ENCODE assay signal across 30 cellular contexts in the genomic region with DNA sequence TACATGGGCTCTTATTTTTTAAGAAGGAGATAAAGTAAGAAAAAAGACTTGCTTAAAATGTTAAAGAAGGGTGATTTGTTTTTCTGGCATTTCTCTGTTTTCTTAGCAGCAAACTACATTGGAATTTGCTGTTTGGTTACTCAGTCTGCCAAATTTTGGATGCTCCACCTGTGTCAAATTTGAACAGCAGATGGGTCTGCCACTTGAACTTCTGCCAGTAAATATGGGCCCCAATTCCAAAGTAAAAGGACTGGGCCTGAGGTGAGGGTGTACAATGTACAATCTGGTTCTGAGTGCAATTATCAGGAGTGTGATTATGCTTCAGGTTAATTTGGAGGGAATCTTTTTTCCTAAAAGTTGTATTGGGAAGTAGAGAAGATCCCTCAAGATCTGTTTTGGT.
"Had no signal": no experiment of that assay in that cellular context is flagged by ENCODE, and none has a peak within 500 bp of the region (broad histone marks: within the 10 kb centered on the region; RNA-seq: fewer than 3 reads in every experiment).

No MANE protein-coding gene starts in this region.

- H3K27ac Mint-ChIP-seq: effector memory CD8-positive, alpha-beta T cell; mesothelial cell of epicardium; naive thymus-derived CD4-positive, alpha-beta T cell; nephron; neural progenitor cell; stimulated activated naive CD8-positive, alpha-beta T cell treated with anti-CD3 and anti-CD28 coated beads, Interleukin-15, amount 100 ng/mL, for 72 hours had no signal

- H3K4me3 ChIP-seq: esophagus squamous epithelium, heart right ventricle, left lung, mucosa of descending colon, neural progenitor cell, prostate gland, right atrium auricular region, smooth muscle cell, suprapubic skin, transverse colon, upper lobe of right lung, vagina had no signal

- H3K36me3 ChIP-seq: esophagus squamous epithelium, heart right ventricle, left lung, neural progenitor cell, prostate gland, right atrium auricular region, suprapubic skin, transverse colon, upper lobe of right lung, vagina had no signal

- H3K27me3 Mint-ChIP-seq: effector memory CD8-positive, alpha-beta T cell; naive thymus-derived CD4-positive, alpha-beta T cell; stimulated activated naive CD8-positive, alpha-beta T cell treated with anti-CD3 and anti-CD28 coated beads, Interleukin-15, amount 100 ng/mL, for 72 hours had no signal

- H3K4me1 Mint-ChIP-seq: naive thymus-derived CD4-positive, alpha-beta T cell; neural progenitor cell; stimulated activated naive CD8-positive, alpha-beta T cell treated with anti-CD3 and anti-CD28 coated beads, Interleukin-15, amount 100 ng/mL, for 72 hours had no signal

- H2AFZ ChIP-seq: neural progenitor cell, parathyroid adenoma had no signal

- H3K27me3 ChIP-seq: esophagus squamous epithelium, heart right ventricle, left lung, neural progenitor cell, right atrium auricular region, suprapubic skin, transverse colon, upper lobe of right lung, vagina had no signal

- H3K79me2 ChIP-seq: parathyroid adenoma had no signal

- H3K27ac ChIP-seq: esophagus squamous epithelium, heart right ventricle, left lung, neural progenitor cell, parathyroid adenoma, prostate gland, right atrium auricular region, suprapubic skin, transverse colon, upper lobe of right lung, vagina had no signal

- H3K4me1 ChIP-seq: esophagus squamous epithelium, heart right ventricle, neural progenitor cell, parathyroid adenoma, prostate gland, right atrium auricular region, suprapubic skin, transverse colon, upper lobe of right lung had no signal

- H3K9me3 Mint-ChIP-seq: nephron, neural progenitor cell had no signal

- ATAC-seq: effector memory CD8-positive, alpha-beta T cell; heart right ventricle; left cardiac atrium; left lung; mucosa of descending colon; naive thymus-derived CD4-positive, alpha-beta T cell; sciatic nerve; stimulated activated naive CD8-positive, alpha-beta T cell treated with anti-CD3 and anti-CD28 coated beads, Interleukin-15, amount 100 ng/mL, for 72 hours; upper lobe of right lung had no signal

- H3K36me3 Mint-ChIP-seq: mesothelial cell of epicardium; naive thymus-derived CD4-positive, alpha-beta T cell; neural progenitor cell had no signal

- H3K4me3 Mint-ChIP-seq: effector memory CD8-positive, alpha-beta T cell; mesothelial cell of epicardium; naive thymus-derived CD4-positive, alpha-beta T cell; nephron; neural progenitor cell; stimulated activated naive CD8-positive, alpha-beta T cell treated with anti-CD3 and anti-CD28 coated beads, Interleukin-15, amount 100 ng/mL, for 72 hours had no signal

- DNase-seq: effector memory CD8-positive, alpha-beta T cell; erythroblast; esophagus squamous epithelium; foreskin melanocyte; glutamatergic neuron; heart right ventricle; hippocampal formation; left cardiac atrium; left lung; mesenchymal stem cell; mucosa of descending colon; naive thymus-derived CD4-positive, alpha-beta T cell; stimulated activated CD4-positive, alpha-beta T cell treated with anti-CD3 and anti-CD28 coated beads, Interleukin-12 subunit alpha, Interleukin-12 subunit beta, amount 100 ng/mL, for 4 hours; stimulated activated CD4-positive, alpha-beta T cell treated with anti-CD3 and anti-CD28 coated beads, Interleukin-1b, Interleukin-23, amount 100 ng/mL, for 48 hours; stimulated activated CD4-positive, alpha-beta T cell treated with anti-CD3 and anti-CD28 coated beads, Interleukin-4, amount 100 ng/mL, for 1 hour; stimulated activated CD8-positive, alpha-beta memory T cell treated with anti-CD3 and anti-CD28 coated beads, Interleukin-4, amount 100 ng/mL, for 48 hours; stimulated activated naive CD4-positive, alpha-beta T cell; stimulated activated naive CD8-positive, alpha-beta T cell treated with anti-CD3 and anti-CD28 coated beads, Interleukin-15, amount 100 ng/mL, for 72 hours; transverse colon; upper lobe of right lung had no signal
